ENCODE assay signal across 11 cellular contexts in the genomic region with DNA sequence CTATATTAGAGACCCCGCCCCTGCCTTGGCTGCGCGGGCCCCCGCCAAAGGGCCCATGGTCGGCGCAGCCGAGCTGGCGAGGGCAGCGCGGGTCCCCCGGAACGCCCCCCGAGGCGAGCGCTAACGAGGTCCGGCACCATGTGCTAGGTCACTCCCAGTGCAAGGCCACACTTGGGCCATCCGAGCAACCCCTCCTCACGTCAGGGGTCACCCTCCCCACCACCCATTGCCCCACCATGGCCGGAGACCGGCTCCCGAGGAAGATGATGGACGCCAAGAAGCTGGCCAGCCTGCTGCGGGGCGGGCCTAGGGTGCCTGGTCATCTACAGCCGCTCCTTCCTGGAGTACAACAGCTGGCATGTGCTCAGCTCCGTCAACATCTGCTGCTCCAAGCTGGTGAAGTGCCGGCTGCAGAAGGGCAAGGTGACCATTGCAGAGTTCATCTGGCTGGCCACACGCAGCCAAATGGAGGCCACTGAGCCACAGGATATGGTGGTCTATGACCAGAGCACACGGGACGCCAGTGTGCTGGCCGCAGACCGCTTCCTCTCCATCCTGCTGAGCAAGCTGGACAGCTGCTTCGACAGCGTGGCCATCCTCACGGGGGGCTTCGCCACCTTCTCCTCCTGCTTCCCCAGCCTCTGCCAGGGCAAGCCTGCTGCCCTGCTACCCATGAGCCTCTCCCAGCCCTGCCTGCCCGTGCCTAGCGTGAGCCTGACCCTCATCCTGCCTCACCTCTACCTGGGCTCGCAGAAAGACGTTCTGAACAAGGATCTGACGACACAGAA. TPM values are rescaled to one million over a fixed set of nuclear protein-coding genes. Genes with fewer than 3 reads are reported as not detected.
DNase-seq lines count a peak whose midpoint lies in the region; ATAC-seq, FAIRE-seq and TF ChIP-seq lines count a peak whose summit lies in the region.
"Had no signal": no experiment of that assay in that cellular context is flagged by ENCODE, and none has a peak within 500 bp of the region (broad histone marks: within the 10 kb centered on the region; RNA-seq: fewer than 3 reads in every experiment).

No MANE protein-coding gene starts in this region.

- TF ChIP-seq EP300 in HepG2 (IDR thresholded peaks at IDR 0.05; ENCODE audit: low read depth in 2 of 2, low read length in 2 of 2) = no peak
- TF ChIP-seq EP300 in HepG2 (CRISPR knock-in tag; IDR thresholded peaks at IDR 0.05; ENCODE audit: borderline replicate concordance) = no peak

- H3K27me3 ChIP-seq in HepG2 (ENCODE audit: control insufficient read depth in 1 of 2, insufficient read depth in 2 of 2, low read length in 2 of 2) (no peaks in the 10 kb centered on the region; a peak in 1 of 5 replicates), right lobe of liver (no peaks in the 10 kb centered on the region), vagina (no peaks in the 10 kb centered on the region)
- H3K27me3 ChIP-seq: upper lobe of left lung had no signal

- peak overlapping the region; percentile 70 for H3K4me2 ChIP-seq in HepG2 (ENCODE audit: low read depth, low read length)

- no peak overlapping the region for H3K27ac ChIP-seq in HepG2 (ENCODE audit: extremely low read length, insufficient read depth, low read length)
- H3K27ac ChIP-seq in right lobe of liver = no peak overlapping the region
- no peak overlapping the region for H3K27ac ChIP-seq in vagina

- no peak for ATAC-seq in HepG2
- ATAC-seq in right lobe of liver = no peak
- no peak for ATAC-seq in left ventricle myocardium superior
- no peak for ATAC-seq in HG03139 (IDR thresholded peaks at IDR 0.05; ENCODE audit: unreplicated experiment)

- TF ChIP-seq POLR2A in HepG2 (IDR thresholded peaks at IDR 0.05; ENCODE audit: insufficient read depth in 1 of 2, low read depth in 2 of 2, low read length in 2 of 2) (no peak), right lobe of liver (IDR thresholded peaks at IDR 0.05) (no peak), vagina (IDR thresholded peaks at IDR 0.05) (no peak)

- 96% methylated on average over 22 of the region's 42 CpGs for WGBS in HepG2 (ENCODE audit: low lambda C conversion rate)
- WGBS in right lobe of liver (ENCODE audit: insufficient coverage, low coverage, low lambda C conversion rate, missing lambda C conversion rate) = 83% methylated on average over 20 of the region's 42 CpGs

- POLR2A ChIA-PET in HepG2 (lab: Yijun Ruan, JAX) = interaction anchor here (4.3 kb wide), 1 partner anchor 12 kb away, joined by 85 read pairs; the partner anchor contains the start of gene SEC24C

- TF ChIP-seq CTCF in HepG2 (CRISPR knock-in tag; IDR thresholded peaks at IDR 0.05) = no peak
- TF ChIP-seq CTCF in right lobe of liver (IDR thresholded peaks at IDR 0.05) = no peak
- no peak for TF ChIP-seq CTCF in vagina (IDR thresholded peaks at IDR 0.05)

- 0 out of 2 replicates have a peak overlapping the region, but pooled peaks have one; percentile 95 for H3K9ac ChIP-seq in HepG2 (ENCODE audit: insufficient read depth, low read depth, low read length)

- H3K4me3 ChIP-seq in HepG2 (replicated peaks in 1 of 3; ENCODE audit: insufficient read depth in 1 of 3, low read depth in 2 of 3, low read length in 3 of 3) = 0 out of 6 replicates have a peak overlapping the region, but pooled peaks of 1 of the 3 experiments have one; percentile 96
- peak overlapping the region in 1 of 3 donors; percentile 97 for H3K4me3 ChIP-seq in right lobe of liver
- H3K4me3 ChIP-seq in vagina = peak overlapping the region; percentile 65 to 80

- in situ Hi-C loops in HepG2 (cut with HindIII; ENCODE audit: extremely low pct_ligation_motif_present, low pct_unique_long_range_greater_than_20kb) = no loop called here

- H3K9me3 ChIP-seq in HepG2 (ENCODE audit: low read length) (no peaks in the 10 kb centered on the region), right lobe of liver (no peaks in the 10 kb centered on the region), vagina (no peaks in the 10 kb centered on the region)
- H3K9me3 ChIP-seq: prostate gland, upper lobe of left lung had no signal

- H3K4me1 ChIP-seq in HepG2 (ENCODE audit: insufficient read depth, low read length) = no peaks in the 10 kb centered on the region; the same call in 1 of the 2 replicates
- H3K4me1 ChIP-seq in right lobe of liver = peaks cover 0 to 16% (median 4%) of the 10 kb centered on the region in 4 donors
- peaks cover 35% of the 10 kb centered on the region for H3K4me1 ChIP-seq in vagina

- DNase-seq in HepG2 (ENCODE audit: low spot score) (no peak), right lobe of liver (no peak), left ventricle myocardium superior (peak; percentile 29), vagina (ENCODE audit: extremely low spot score in 2 of 2) (no peak), NOMO-1 (lab: John Stamatoyannopoulos, UW; ENCODE audit: unreplicated experiment in 2 of 2) (no peak)
- DNase-seq: activated CD4-positive, alpha-beta T cell treated with anti-CD3 and anti-CD28 coated beads, Interleukin-2, amount 50 U/mL, for 1 hour; NCI-H524 treated with DMSO at 0.1 percent for 48 hours had no signal

- H3K79me2 ChIP-seq in HepG2 (ENCODE audit: insufficient read depth, low read length) = peaks cover 13% of the 10 kb centered on the region

- intact Hi-C loops in HepG2 (cut with micrococcal nuclease; ENCODE audit: unreplicated experiment) (no loop called here), right lobe of liver (cut with DNase I) (no loop called here), left ventricle myocardium superior (cut with micrococcal nuclease) (no loop called here), vagina (cut with DNase I) (no loop called here)

- TF ChIP-seq RAD21 in HepG2 (CRISPR knock-in tag; IDR thresholded peaks at IDR 0.05) = no peak

- H2AFZ ChIP-seq in HepG2 (ENCODE audit: low read length) = no peak overlapping the region

- BruUV-seq in HepG2 (replicated peaks; lab: Mats Ljungman, UMichigan) = no TSS peak

- no peaks in the 10 kb centered on the region for H4K20me1 ChIP-seq in HepG2 (ENCODE audit: insufficient read depth, low read length)

- CTCF ChIA-PET in HepG2 (lab: Yijun Ruan, JAX; ENCODE audit: low intra/inter-chr PET ratio, low total read pairs) = no interaction called here

- peaks cover 0 to 5% of the 10 kb centered on the region in 2 experiments; a peak in 3 of 5 replicates for H3K36me3 ChIP-seq in HepG2 (replicated peaks in 1 of 2; ENCODE audit: control insufficient read depth in 1 of 2, insufficient read depth in 2 of 2, low read length in 2 of 2)
- H3K36me3 ChIP-seq in right lobe of liver = peaks cover 0 to 16% (median 0%) of the 10 kb centered on the region in 4 donors
- peaks cover 0 to 17% of the 10 kb centered on the region in 2 donors for H3K36me3 ChIP-seq in vagina
- H3K36me3 ChIP-seq: prostate gland had no signal

- no peak for FAIRE-seq in HepG2 (lab: Jason Lieb, UNC)
- FAIRE-seq: D721Med had no signal

RNA-seq across cellular contexts. Expression of gene SEC24C, which starts 12.4 kb away (rescaled TPM):
- 63.1 and 66.5 TPM in 2 replicates for total RNA-seq in HepG2 (2016; rRNA removed; fragmentation: Illumina TruSeq; extraction: Trizol)
- total RNA-seq in HepG2 (2016; cell fraction: cytosol; rRNA removed; fragmentation: Illumina TruSeq; extraction: Trizol; ENCODE audit: low read depth) = 5.7 and 6.6 TPM in 2 replicates
- total RNA-seq in HepG2 (2016; cell fraction: insoluble cytoplasmic fraction; rRNA removed; fragmentation: Illumina TruSeq; extraction: Trizol) = 57.3 and 62.0 TPM in 2 replicates
- 19.5 and 20.7 TPM in 2 replicates for total RNA-seq in HepG2 (2016; cell fraction: membrane; rRNA removed; fragmentation: Illumina TruSeq; extraction: Trizol)
- 36.4 and 38.8 TPM in 2 replicates for total RNA-seq in HepG2 (2016; cell fraction: nucleus; rRNA removed; fragmentation: Illumina TruSeq; extraction: Trizol)
- 66.4 and 74.3 TPM in 2 replicates for polyA plus RNA-seq in HepG2 (2011; rRNA removed)
- polyA plus RNA-seq in HepG2 (2011; cell fraction: cytosol; rRNA removed) = 40.0 and 44.0 TPM in 2 replicates
- polyA plus RNA-seq in HepG2 (2011; cell fraction: nucleus; rRNA removed) = 134 and 139 TPM in 2 replicates
- polyA plus RNA-seq in HepG2 (2012) = 42.2 and 45.9 TPM in 2 replicates
- 3.5 and 3.8 TPM in 2 replicates for polyA plus RNA-seq in HepG2 (2016; cell fraction: cytosol; fragmentation: Illumina TruSeq; extraction: Trizol; ENCODE audit: low read depth)
- polyA plus RNA-seq in HepG2 (2016; cell fraction: insoluble cytoplasmic fraction; fragmentation: Illumina TruSeq; extraction: Trizol; ENCODE audit: low read depth) = 45.3 and 53.1 TPM in 2 replicates
- polyA plus RNA-seq in HepG2 (2016; cell fraction: membrane; fragmentation: Illumina TruSeq; extraction: Trizol; ENCODE audit: low read depth) = 8.7 and 10.2 TPM in 2 replicates
- 60.4 and 69.2 TPM in 2 replicates for polyA plus RNA-seq in HepG2 (2016; cell fraction: nucleus; fragmentation: Illumina TruSeq; extraction: Trizol; ENCODE audit: insufficient read depth, low read depth)
- 140 and 157 TPM in 2 replicates for polyA minus RNA-seq in HepG2 (2011; rRNA and poly(A)+ RNA removed; ENCODE audit: low replicate concordance)
- polyA minus RNA-seq in HepG2 (2011; cell fraction: cytosol; rRNA and poly(A)+ RNA removed) = 50.5 and 52.3 TPM in 2 replicates
- polyA minus RNA-seq in HepG2 (2011; cell fraction: nucleus; rRNA and poly(A)+ RNA removed) = 40.4 and 42.8 TPM in 2 replicates
- 10 to 100 TPM; 39.4 to 43.4 (median 41.0) TPM for total RNA-seq in right lobe of liver
- total RNA-seq in left ventricle myocardium superior = 50.5 TPM
- 47.9 TPM for total RNA-seq in vagina

RNA-seq across cellular contexts. Expression of gene AGAP5, which starts 33.9 kb away (rescaled TPM):
- total RNA-seq in HepG2 (2016; rRNA removed; fragmentation: Illumina TruSeq; extraction: Trizol) (2.4 and 5.3 TPM in 2 replicates), right lobe of liver (1 to 10 TPM; 2.5 to 6.2 (median 4.5) TPM), left ventricle myocardium superior (3.2 TPM), vagina (5.4 TPM)
- 11.4 and 13.8 TPM in 2 replicates for total RNA-seq in HepG2 (2016; cell fraction: cytosol; rRNA removed; fragmentation: Illumina TruSeq; extraction: Trizol; ENCODE audit: low read depth)
- 2.6 and 5.2 TPM in 2 replicates for total RNA-seq in HepG2 (2016; cell fraction: insoluble cytoplasmic fraction; rRNA removed; fragmentation: Illumina TruSeq; extraction: Trizol)
- total RNA-seq in HepG2 (2016; cell fraction: membrane; rRNA removed; fragmentation: Illumina TruSeq; extraction: Trizol) = 6.0 and 7.5 TPM in 2 replicates
- total RNA-seq in HepG2 (2016; cell fraction: nucleus; rRNA removed; fragmentation: Illumina TruSeq; extraction: Trizol) = 7.7 and 8.0 TPM in 2 replicates
- 7.9 and 8.7 TPM in 2 replicates for polyA plus RNA-seq in HepG2 (2011; rRNA removed)
- polyA plus RNA-seq in HepG2 (2011; cell fraction: cytosol; rRNA removed) = 2.3 and 2.9 TPM in 2 replicates
- polyA plus RNA-seq in HepG2 (2011; cell fraction: nucleus; rRNA removed) = 29.4 and 34.8 TPM in 2 replicates
- polyA plus RNA-seq in HepG2 (2012) = 4.3 and 4.9 TPM in 2 replicates
- 0.55 and 0.72 TPM in 2 replicates for polyA plus RNA-seq in HepG2 (2016; cell fraction: cytosol; fragmentation: Illumina TruSeq; extraction: Trizol; ENCODE audit: low read depth)
- 0.89 and 2.3 TPM in 2 replicates for polyA plus RNA-seq in HepG2 (2016; cell fraction: insoluble cytoplasmic fraction; fragmentation: Illumina TruSeq; extraction: Trizol; ENCODE audit: low read depth)
- 0.94 and 1.8 TPM in 2 replicates for polyA plus RNA-seq in HepG2 (2016; cell fraction: membrane; fragmentation: Illumina TruSeq; extraction: Trizol; ENCODE audit: low read depth)
- polyA plus RNA-seq in HepG2 (2016; cell fraction: nucleus; fragmentation: Illumina TruSeq; extraction: Trizol; ENCODE audit: insufficient read depth, low read depth) = 25.7 and 29.4 TPM in 2 replicates
- polyA minus RNA-seq in HepG2 (2011; rRNA and poly(A)+ RNA removed; ENCODE audit: low replicate concordance) = 2.0 and 5.8 TPM in 2 replicates
- polyA minus RNA-seq in HepG2 (2011; cell fraction: cytosol; rRNA and poly(A)+ RNA removed) = 2.1 and 2.5 TPM in 2 replicates
- 10.9 TPM in 2 replicates for polyA minus RNA-seq in HepG2 (2011; cell fraction: nucleus; rRNA and poly(A)+ RNA removed)

RNA-seq across cellular contexts. Expression of gene CHCHD1, which starts 50.1 kb away (rescaled TPM):
- total RNA-seq in HepG2 (2016; rRNA removed; fragmentation: Illumina TruSeq; extraction: Trizol) (71.2 and 91.7 TPM in 2 replicates), right lobe of liver (10 to 100 TPM; 13.0 to 25.1 (median 17.4) TPM), left ventricle myocardium superior (29.2 TPM), vagina (19.6 TPM)
- 16.2 and 16.7 TPM in 2 replicates for total RNA-seq in HepG2 (2016; cell fraction: cytosol; rRNA removed; fragmentation: Illumina TruSeq; extraction: Trizol; ENCODE audit: low read depth)
- total RNA-seq in HepG2 (2016; cell fraction: insoluble cytoplasmic fraction; rRNA removed; fragmentation: Illumina TruSeq; extraction: Trizol) = 69.8 and 94.8 TPM in 2 replicates
- total RNA-seq in HepG2 (2016; cell fraction: membrane; rRNA removed; fragmentation: Illumina TruSeq; extraction: Trizol) = 32.5 and 34.2 TPM in 2 replicates
- 30.4 and 32.6 TPM in 2 replicates for total RNA-seq in HepG2 (2016; cell fraction: nucleus; rRNA removed; fragmentation: Illumina TruSeq; extraction: Trizol)
- polyA plus RNA-seq in HepG2 (2011; rRNA removed) = 30.6 and 36.9 TPM in 2 replicates
- 35.1 and 36.6 TPM in 2 replicates for polyA plus RNA-seq in HepG2 (2011; cell fraction: cytosol; rRNA removed)
- polyA plus RNA-seq in HepG2 (2011; cell fraction: nucleus; rRNA removed) = 8.8 and 9.9 TPM in 2 replicates
- polyA plus RNA-seq in HepG2 (2012) = 40.1 and 41.3 TPM in 2 replicates
- polyA plus RNA-seq in HepG2 (2016; cell fraction: cytosol; fragmentation: Illumina TruSeq; extraction: Trizol; ENCODE audit: low read depth) = 16.6 and 17.9 TPM in 2 replicates
- 90.2 and 95.1 TPM in 2 replicates for polyA plus RNA-seq in HepG2 (2016; cell fraction: insoluble cytoplasmic fraction; fragmentation: Illumina TruSeq; extraction: Trizol; ENCODE audit: low read depth)
- polyA plus RNA-seq in HepG2 (2016; cell fraction: membrane; fragmentation: Illumina TruSeq; extraction: Trizol; ENCODE audit: low read depth) = 27.2 and 27.4 TPM in 2 replicates
- polyA plus RNA-seq in HepG2 (2016; cell fraction: nucleus; fragmentation: Illumina TruSeq; extraction: Trizol; ENCODE audit: insufficient read depth, low read depth) = 45.9 and 52.1 TPM in 2 replicates
- polyA minus RNA-seq in HepG2 (2011; rRNA and poly(A)+ RNA removed; ENCODE audit: low replicate concordance) = 5.0 and 8.3 TPM in 2 replicates
- polyA minus RNA-seq in HepG2 (2011; cell fraction: cytosol; rRNA and poly(A)+ RNA removed) = 5.5 TPM in 2 replicates
- polyA minus RNA-seq in HepG2 (2011; cell fraction: nucleus; rRNA and poly(A)+ RNA removed) = 7.7 and 9.1 TPM in 2 replicates

RNA-seq across cellular contexts. Expression of gene ZSWIM8, which starts 53.6 kb away (rescaled TPM):
- total RNA-seq in HepG2 (2016; rRNA removed; fragmentation: Illumina TruSeq; extraction: Trizol) = 21.0 and 39.9 TPM in 2 replicates
- 5.7 and 8.2 TPM in 2 replicates for total RNA-seq in HepG2 (2016; cell fraction: cytosol; rRNA removed; fragmentation: Illumina TruSeq; extraction: Trizol; ENCODE audit: low read depth)
- total RNA-seq in HepG2 (2016; cell fraction: insoluble cytoplasmic fraction; rRNA removed; fragmentation: Illumina TruSeq; extraction: Trizol) = 13.7 and 36.6 TPM in 2 replicates
- total RNA-seq in HepG2 (2016; cell fraction: membrane; rRNA removed; fragmentation: Illumina TruSeq; extraction: Trizol) = 9.3 and 11.2 TPM in 2 replicates
- total RNA-seq in HepG2 (2016; cell fraction: nucleus; rRNA removed; fragmentation: Illumina TruSeq; extraction: Trizol) = 35.4 and 47.5 TPM in 2 replicates
- polyA plus RNA-seq in HepG2 (2011; rRNA removed) = 98.2 and 142 TPM in 2 replicates
- 41.1 and 57.3 TPM in 2 replicates for polyA plus RNA-seq in HepG2 (2011; cell fraction: cytosol; rRNA removed)
- polyA plus RNA-seq in HepG2 (2011; cell fraction: nucleus; rRNA removed) = 505 and 598 TPM in 2 replicates
- 43.3 and 58.7 TPM in 2 replicates for polyA plus RNA-seq in HepG2 (2012)
- 3.7 and 6.8 TPM in 2 replicates for polyA plus RNA-seq in HepG2 (2016; cell fraction: cytosol; fragmentation: Illumina TruSeq; extraction: Trizol; ENCODE audit: low read depth)
- 21.2 and 30.3 TPM in 2 replicates for polyA plus RNA-seq in HepG2 (2016; cell fraction: insoluble cytoplasmic fraction; fragmentation: Illumina TruSeq; extraction: Trizol; ENCODE audit: low read depth)
- 6.6 and 11.5 TPM in 2 replicates for polyA plus RNA-seq in HepG2 (2016; cell fraction: membrane; fragmentation: Illumina TruSeq; extraction: Trizol; ENCODE audit: low read depth)
- 118 and 128 TPM in 2 replicates for polyA plus RNA-seq in HepG2 (2016; cell fraction: nucleus; fragmentation: Illumina TruSeq; extraction: Trizol; ENCODE audit: insufficient read depth, low read depth)
- 83.5 and 181 TPM in 2 replicates for polyA minus RNA-seq in HepG2 (2011; rRNA and poly(A)+ RNA removed; ENCODE audit: low replicate concordance)
- 31.5 and 36.5 TPM in 2 replicates for polyA minus RNA-seq in HepG2 (2011; cell fraction: cytosol; rRNA and poly(A)+ RNA removed)
- 64.2 and 73.5 TPM in 2 replicates for polyA minus RNA-seq in HepG2 (2011; cell fraction: nucleus; rRNA and poly(A)+ RNA removed)
- 100 to 1,000 TPM in 1 of 6 experiments, 10 to 100 TPM in 5; 52.2 to 107 (median 77.5) TPM for total RNA-seq in right lobe of liver
- total RNA-seq in left ventricle myocardium superior = 53.9 TPM
- 123 TPM for total RNA-seq in vagina
